ENCODE assay signal across 1 cellular context in genomic region chr10:118213456-118213855, GRCh38.
TF ChIP-seq lines count a peak whose summit lies in the region.

No MANE protein-coding gene starts in this region.

TF ChIP-seq in GM23338, 12 proteins besides CTCF, POLR2A, EP300 and RAD21 (continued from another document):
- TF ChIP-seq, protein P1, sequence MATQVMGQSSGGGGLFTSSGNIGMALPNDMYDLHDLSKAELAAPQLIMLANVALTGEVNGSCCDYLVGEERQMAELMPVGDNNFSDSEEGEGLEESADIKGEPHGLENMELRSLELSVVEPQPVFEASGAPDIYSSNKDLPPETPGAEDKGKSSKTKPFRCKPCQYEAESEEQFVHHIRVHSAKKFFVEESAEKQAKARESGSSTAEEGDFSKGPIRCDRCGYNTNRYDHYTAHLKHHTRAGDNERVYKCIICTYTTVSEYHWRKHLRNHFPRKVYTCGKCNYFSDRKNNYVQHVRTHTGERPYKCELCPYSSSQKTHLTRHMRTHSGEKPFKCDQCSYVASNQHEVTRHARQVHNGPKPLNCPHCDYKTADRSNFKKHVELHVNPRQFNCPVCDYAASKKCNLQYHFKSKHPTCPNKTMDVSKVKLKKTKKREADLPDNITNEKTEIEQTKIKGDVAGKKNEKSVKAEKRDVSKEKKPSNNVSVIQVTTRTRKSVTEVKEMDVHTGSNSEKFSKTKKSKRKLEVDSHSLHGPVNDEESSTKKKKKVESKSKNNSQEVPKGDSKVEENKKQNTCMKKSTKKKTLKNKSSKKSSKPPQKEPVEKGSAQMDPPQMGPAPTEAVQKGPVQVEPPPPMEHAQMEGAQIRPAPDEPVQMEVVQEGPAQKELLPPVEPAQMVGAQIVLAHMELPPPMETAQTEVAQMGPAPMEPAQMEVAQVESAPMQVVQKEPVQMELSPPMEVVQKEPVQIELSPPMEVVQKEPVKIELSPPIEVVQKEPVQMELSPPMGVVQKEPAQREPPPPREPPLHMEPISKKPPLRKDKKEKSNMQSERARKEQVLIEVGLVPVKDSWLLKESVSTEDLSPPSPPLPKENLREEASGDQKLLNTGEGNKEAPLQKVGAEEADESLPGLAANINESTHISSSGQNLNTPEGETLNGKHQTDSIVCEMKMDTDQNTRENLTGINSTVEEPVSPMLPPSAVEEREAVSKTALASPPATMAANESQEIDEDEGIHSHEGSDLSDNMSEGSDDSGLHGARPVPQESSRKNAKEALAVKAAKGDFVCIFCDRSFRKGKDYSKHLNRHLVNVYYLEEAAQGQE (IDR thresholded peaks at IDR 0.05; ENCODE audit: unreplicated experiment) = no peak
